Comparison of ENCODE assay signal across 8 cellular contexts in the genomic region with DNA sequence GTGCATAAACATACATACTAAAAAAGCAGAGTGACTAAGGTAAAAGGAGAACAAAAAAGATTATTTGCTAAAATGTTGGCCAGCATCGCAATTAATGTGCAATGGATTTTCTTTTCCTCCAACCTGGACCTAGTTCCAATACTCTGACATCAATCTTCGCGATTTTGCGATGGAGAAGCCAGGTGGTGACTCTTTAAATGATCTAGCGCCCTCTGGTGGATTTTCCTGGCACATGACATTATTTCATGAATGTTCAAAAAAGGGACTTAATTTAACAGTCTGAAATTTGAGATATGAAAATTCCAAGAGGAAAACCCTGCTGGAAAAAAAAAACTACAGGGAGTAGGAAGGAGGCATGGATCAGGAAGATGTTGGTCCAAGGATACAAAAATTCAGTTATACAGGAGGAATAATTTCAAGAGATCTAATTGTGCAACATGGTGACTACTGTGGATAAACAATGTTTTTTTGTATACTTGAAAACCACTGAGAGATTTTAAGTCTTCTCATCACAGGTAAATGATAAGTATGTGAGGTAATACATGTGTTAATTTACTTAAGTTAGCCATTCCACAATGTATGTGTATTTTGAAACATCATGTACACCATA.
DNase-seq lines count a peak whose midpoint lies in the region; ATAC-seq lines count a peak whose summit lies in the region.

No MANE protein-coding gene starts in this region.

- H3K27me3 Mint-ChIP-seq in activated T-cell treated with anti-CD3 and anti-CD28 coated beads, Interleukin-2, amount 50 U/mL, for 24 hours: peaks cover 65% of the 10 kb centered on the region

- ATAC-seq in HG02588 (IDR thresholded peaks at IDR 0.05; ENCODE audit: unreplicated experiment): no peak

- peaks cover 9% of the 10 kb centered on the region for H3K4me1 Mint-ChIP-seq in activated T-cell treated with anti-CD3 and anti-CD28 coated beads, Interleukin-2, amount 50 U/mL, for 24 hours (ENCODE audit: low read depth)

- DNase-seq in activated T-cell treated with anti-CD3 and anti-CD28 coated beads for 24 hours (ENCODE audit: low read depth): peak; percentile 33
- DNase-seq in activated T-cell treated with anti-CD3 and anti-CD28 coated beads, Interleukin-2, amount 50 U/mL, for 24 hours: no peak
- peak; percentile 67 for DNase-seq in NAMALWA (ENCODE audit: low spot score)
- peak; percentile 54 for DNase-seq in SKM-1 treated with dmso at 0.1 percent for 144 hours (lab: John Stamatoyannopoulos, UW; ENCODE audit: unreplicated experiment)
- peak; percentile 41 for DNase-seq in brain pericyte (ENCODE audit: low read depth, low spot score)
- peak; percentile 95 for DNase-seq in inferior parietal cortex (ENCODE audit: extremely low spot score)
- peak; percentile 50 to 56 for DNase-seq in stimulated activated CD4-positive, alpha-beta T cell treated with anti-CD3 and anti-CD28 coated beads, Interleukin-2, amount 100 ng/mL, for 24 hours

- no peak overlapping the region for H3K4me3 Mint-ChIP-seq in activated T-cell treated with anti-CD3 and anti-CD28 coated beads, Interleukin-2, amount 50 U/mL, for 24 hours

- no peak overlapping the region for H3K27ac Mint-ChIP-seq in activated T-cell treated with anti-CD3 and anti-CD28 coated beads, Interleukin-2, amount 50 U/mL, for 24 hours

- H3K36me3 Mint-ChIP-seq in activated T-cell treated with anti-CD3 and anti-CD28 coated beads, Interleukin-2, amount 50 U/mL, for 24 hours (ENCODE audit: low read depth): no peaks in the 10 kb centered on the region

- no peaks in the 10 kb centered on the region for H3K9me3 Mint-ChIP-seq in activated T-cell treated with anti-CD3 and anti-CD28 coated beads, Interleukin-2, amount 50 U/mL, for 24 hours
